Comparison of ENCODE assay signal across 1 cellular context in genomic region chr2:106195456-106195855, GRCh38.
TF ChIP-seq lines count a peak whose summit lies in the region.

No MANE protein-coding gene starts in this region.

TF ChIP-seq in IMR-90, 13 proteins besides CTCF, POLR2A, EP300 and RAD21:
- TF ChIP-seq ELK1 (IDR thresholded peaks at IDR 0.05; ENCODE audit: borderline replicate concordance, low read depth, low read length) (no peak), NFE2L2 (IDR thresholded peaks at IDR 0.05; ENCODE audit: low read depth, low read length) (no peak), CHD1 (IDR thresholded peaks at IDR 0.05; ENCODE audit: low read depth, low read length) (no peak), USF2 (IDR thresholded peaks at IDR 0.05; ENCODE audit: low read depth, low read length) (no peak), RCOR1 (IDR thresholded peaks at IDR 0.05; ENCODE audit: insufficient replicate concordance, low read length) (no peak), MAFK (IDR thresholded peaks at IDR 0.05; ENCODE audit: low read depth, low read length) (no peak), MAZ (IDR thresholded peaks at IDR 0.05; ENCODE audit: borderline replicate concordance, low read depth, low read length) (no peak), SMC3 (IDR thresholded peaks at IDR 0.05; ENCODE audit: low read depth, low read length) (no peak), BHLHE40 (IDR thresholded peaks at IDR 0.05; ENCODE audit: low read depth, low read length) (no peak), CEBPB (IDR thresholded peaks at IDR 0.05; ENCODE audit: low read depth, low read length) (no peak), MXI1 (IDR thresholded peaks at IDR 0.05; ENCODE audit: borderline replicate concordance, low read depth, low read length) (no peak), RFX5 (IDR thresholded peaks at IDR 0.05; ENCODE audit: low read depth, low read length) (no peak), FOS (IDR thresholded peaks at IDR 0.05; ENCODE audit: low read depth, low read length) (no peak)
